Comparison of ENCODE assay signal across 19 cellular contexts in the genomic region with DNA sequence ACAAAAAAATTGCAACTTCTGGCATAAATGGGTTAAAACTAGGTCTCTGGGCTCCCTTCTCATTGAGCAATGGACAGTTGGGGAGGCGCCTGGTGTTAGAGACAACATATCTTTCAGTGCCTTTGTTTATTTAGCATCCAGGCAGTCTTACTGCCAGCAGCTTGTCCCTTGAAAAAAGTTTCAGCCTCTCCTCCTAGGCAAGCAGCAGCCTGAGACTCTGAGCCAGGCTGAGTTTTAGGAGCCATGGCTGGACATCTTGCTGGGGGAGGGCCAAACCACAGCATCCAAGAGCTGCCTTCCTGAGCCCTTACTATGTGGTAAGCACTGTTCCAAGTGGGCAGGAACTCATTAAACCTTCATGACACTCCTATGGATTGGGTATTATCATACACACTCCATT. TPM values are rescaled to one million over a fixed set of nuclear protein-coding genes. Genes with fewer than 3 reads are reported as not detected.
DNase-seq lines count a peak whose midpoint lies in the region; ATAC-seq, FAIRE-seq and TF ChIP-seq lines count a peak whose summit lies in the region.
"Had no signal": no experiment of that assay in that cellular context is flagged by ENCODE, and none has a peak within 500 bp of the region (broad histone marks: within the 10 kb centered on the region; RNA-seq: fewer than 3 reads in every experiment).

No MANE protein-coding gene starts in this region.

- H3K27ac ChIP-seq in right cardiac atrium (ENCODE audit: low read length) (no peak overlapping the region), astrocyte (ENCODE audit: low read depth, low read length) (no peak overlapping the region), vagina (no peak overlapping the region)
- H3K27ac ChIP-seq: foreskin keratinocyte had no signal

- H3K4me3 ChIP-seq in right cardiac atrium (ENCODE audit: low read length): no peak overlapping the region
- no peak overlapping the region for H3K4me3 ChIP-seq in astrocyte (ENCODE audit: insufficient read depth, low read depth, low read length)
- no peak overlapping the region for H3K4me3 ChIP-seq in vagina

- no peak overlapping the region for H3K27ac Mint-ChIP-seq in astrocyte (ENCODE audit: unreplicated experiment)
- no peak overlapping the region for H3K27ac Mint-ChIP-seq in activated naive CD8-positive, alpha-beta T cell treated with anti-CD3 and anti-CD28 coated beads, Interleukin-2, amount 50 U/mL, for 24 hours
- H3K27ac Mint-ChIP-seq: activated naive CD4-positive, alpha-beta T cell treated with anti-CD3 and anti-CD28 coated beads for 36 hours; IgD-negative memory B cell; naive thymus-derived CD8-positive, alpha-beta T cell had no signal

- no peaks in the 10 kb centered on the region for H3K36me3 Mint-ChIP-seq in astrocyte (ENCODE audit: low read depth, unreplicated experiment)
- H3K36me3 Mint-ChIP-seq in activated naive CD8-positive, alpha-beta T cell treated with anti-CD3 and anti-CD28 coated beads, Interleukin-2, amount 50 U/mL, for 24 hours (ENCODE audit: low read depth): no peaks in the 10 kb centered on the region
- H3K36me3 Mint-ChIP-seq: IgD-negative memory B cell; naive thymus-derived CD8-positive, alpha-beta T cell had no signal

- no peaks in the 10 kb centered on the region for H3K79me2 ChIP-seq in astrocyte (ENCODE audit: insufficient read depth, low read length)

- peaks cover 3% of the 10 kb centered on the region for H3K4me1 ChIP-seq in right cardiac atrium (ENCODE audit: control insufficient read depth, insufficient read depth, low read length)
- H3K4me1 ChIP-seq in astrocyte (ENCODE audit: insufficient read depth, low read length): no peaks in the 10 kb centered on the region
- H3K4me1 ChIP-seq in vagina: no peaks in the 10 kb centered on the region

- H3K27me3 Mint-ChIP-seq in astrocyte (ENCODE audit: low read depth, unreplicated experiment): no peaks in the 10 kb centered on the region
- H3K27me3 Mint-ChIP-seq in activated naive CD8-positive, alpha-beta T cell treated with anti-CD3 and anti-CD28 coated beads, Interleukin-2, amount 50 U/mL, for 24 hours: peaks cover 2% of the 10 kb centered on the region
- H3K27me3 Mint-ChIP-seq: IgD-negative memory B cell; naive thymus-derived CD8-positive, alpha-beta T cell had no signal

- DNase-seq in right cardiac atrium (no peak), Right ventricle myocardium superior (no peak), astrocyte (ENCODE audit: low read depth) (peak; percentile 27), iris pigment epithelial cell (ENCODE audit: low read depth) (peak; percentile 59), cerebellar nuclear complex (lab: John Stamatoyannopoulos, UW) (no peak), vagina (ENCODE audit: extremely low spot score in 2 of 2) (no peak)
- DNase-seq in activated naive CD8-positive, alpha-beta T cell treated with anti-CD3 and anti-CD28 coated beads, Interleukin-2, amount 50 U/mL, for 24 hours: no peak
- DNase-seq: activated naive CD4-positive, alpha-beta T cell treated with anti-CD3 and anti-CD28 coated beads for 36 hours; foreskin keratinocyte; left ventricle myocardium superior; naive thymus-derived CD8-positive, alpha-beta T cell; NCI-H1436 treated with DMSO at 0.1 percent for 48 hours; NCI-H345; SHP77 treated with DMSO at 0.1 percent for 48 hours; stimulated activated CD4-positive, alpha-beta T cell treated with anti-CD3 and anti-CD28 coated beads, Interleukin-4, amount 100 ng/mL, for 1 hour had no signal

- 49% methylated on average over 1 of the region's 1 CpG for WGBS in right cardiac atrium

- H3K9ac ChIP-seq in astrocyte (ENCODE audit: low read length): no peak overlapping the region

- no peaks in the 10 kb centered on the region for H4K20me1 ChIP-seq in astrocyte (ENCODE audit: insufficient read depth, low read length)

- H3K4me3 Mint-ChIP-seq in astrocyte (ENCODE audit: unreplicated experiment): no peak overlapping the region
- no peak overlapping the region for H3K4me3 Mint-ChIP-seq in activated naive CD8-positive, alpha-beta T cell treated with anti-CD3 and anti-CD28 coated beads, Interleukin-2, amount 50 U/mL, for 24 hours
- H3K4me3 Mint-ChIP-seq: activated naive CD4-positive, alpha-beta T cell treated with anti-CD3 and anti-CD28 coated beads for 36 hours; IgD-negative memory B cell; naive thymus-derived CD8-positive, alpha-beta T cell; T-helper 1 cell treated with Interleukin-12 subunit alpha and Interleukin-12 subunit beta and Interleukin-4 antibody, amounts not matched to agents 30 μg/mL and 1 μg/mL, for 36 hours had no signal

- H3K9me3 Mint-ChIP-seq in astrocyte (ENCODE audit: unreplicated experiment): peaks cover 2% of the 10 kb centered on the region
- no peaks in the 10 kb centered on the region for H3K9me3 Mint-ChIP-seq in activated naive CD8-positive, alpha-beta T cell treated with anti-CD3 and anti-CD28 coated beads, Interleukin-2, amount 50 U/mL, for 24 hours
- H3K9me3 Mint-ChIP-seq: activated naive CD4-positive, alpha-beta T cell treated with anti-CD3 and anti-CD28 coated beads for 36 hours; IgD-negative memory B cell; T-helper 1 cell treated with Interleukin-12 subunit alpha and Interleukin-12 subunit beta and Interleukin-4 antibody, amounts not matched to agents 30 μg/mL and 1 μg/mL, for 36 hours had no signal

- no peaks in the 10 kb centered on the region for H3K9me3 ChIP-seq in right cardiac atrium (ENCODE audit: control insufficient read depth, low read length)
- H3K9me3 ChIP-seq in astrocyte (ENCODE audit: insufficient read depth, low read depth, low read length): no peaks in the 10 kb centered on the region
- no peaks in the 10 kb centered on the region for H3K9me3 ChIP-seq in vagina

- H2AFZ ChIP-seq in astrocyte (ENCODE audit: low read depth, low read length): no peak overlapping the region

- no peak for FAIRE-seq in astrocyte (lab: Jason Lieb, UNC)

- peaks cover 11% of the 10 kb centered on the region for H3K4me1 Mint-ChIP-seq in astrocyte (ENCODE audit: low read depth, unreplicated experiment)
- peaks cover 23% of the 10 kb centered on the region for H3K4me1 Mint-ChIP-seq in activated naive CD8-positive, alpha-beta T cell treated with anti-CD3 and anti-CD28 coated beads, Interleukin-2, amount 50 U/mL, for 24 hours

- intact Hi-C loops in right cardiac atrium (cut with DNase I): loop anchor here in 1 of 4 donors (10.0 kb wide), 1 partner anchor 47 kb away; no protein-coding TSS in a partner anchor
- intact Hi-C loops in Right ventricle myocardium superior (cut with DNase I): no loop called here
- intact Hi-C loops in vagina (cut with DNase I): no loop called here

- H3K27me3 ChIP-seq in right cardiac atrium (ENCODE audit: control insufficient read depth, insufficient read depth) (no peaks in the 10 kb centered on the region), astrocyte (ENCODE audit: insufficient read depth, low read length) (peaks cover 3% of the 10 kb centered on the region), vagina (no peaks in the 10 kb centered on the region)

- TF ChIP-seq POLR2A in vagina (IDR thresholded peaks at IDR 0.05): no peak

- ATAC-seq in right cardiac atrium: peak; percentile 17 to 33
- ATAC-seq in Right ventricle myocardium superior (ENCODE audit: poor library complexity): no peak
- no peak for ATAC-seq in activated naive CD8-positive, alpha-beta T cell treated with anti-CD3 and anti-CD28 coated beads, Interleukin-2, amount 50 U/mL, for 24 hours
- no peak for ATAC-seq in GM21360 (IDR thresholded peaks at IDR 0.05; ENCODE audit: unreplicated experiment)
- ATAC-seq: activated CD4-positive, CD25-positive, alpha-beta regulatory T cell treated with anti-CD3 and anti-CD28 coated beads, Interleukin-2, amount 50 U/mL, for 24 hours; foreskin keratinocyte; left ventricle myocardium superior; naive thymus-derived CD8-positive, alpha-beta T cell had no signal

- TF ChIP-seq CTCF in astrocyte (IDR thresholded peaks at IDR 0.05; ENCODE audit: insufficient read depth, low read depth, low read length) (no peak), vagina (IDR thresholded peaks at IDR 0.05) (no peak)

- H3K4me2 ChIP-seq in astrocyte (ENCODE audit: low read length): no peak overlapping the region

- H3K36me3 ChIP-seq in astrocyte (ENCODE audit: insufficient read depth, low read length) (no peaks in the 10 kb centered on the region), vagina (no peaks in the 10 kb centered on the region)

RNA-seq across cellular contexts. Expression of gene JDP2, which starts 10.1 kb away (rescaled TPM):
- total RNA-seq in right cardiac atrium (10 to 100 TPM; 28.3 to 42.2 (median 39.4) TPM), Right ventricle myocardium superior (22.1 TPM), astrocyte (79.5 and 80.6 TPM in 2 replicates), vagina (66.5 TPM)
- polyA plus RNA-seq in right cardiac atrium: 39.2 TPM
- polyA plus RNA-seq: naive thymus-derived CD8-positive, alpha-beta T cell had no signal

Comparison
In these comparisons a context has a peak if more than half of its experiments do, and no peak if none do; other contexts are left out.
1. ATAC-seq: peak in right cardiac atrium (2 of 2); none in Right ventricle myocardium superior (single experiment), activated naive CD8-positive, alpha-beta T cell treated with anti-CD3 and anti-CD28 coated beads, Interleukin-2, amount 50 U/mL, for 24 hours (single experiment) and GM21360 (single experiment).
2. DNase-seq: peak in astrocyte (single experiment) and iris pigment epithelial cell (single experiment); none in right cardiac atrium (0 of 3), Right ventricle myocardium superior (single experiment), activated naive CD8-positive, alpha-beta T cell treated with anti-CD3 and anti-CD28 coated beads, Interleukin-2, amount 50 U/mL, for 24 hours (single experiment), cerebellar nuclear complex (0 of 2) and vagina (0 of 2).